Comparison of ENCODE assay signal across 21 cellular contexts in the genomic region with DNA sequence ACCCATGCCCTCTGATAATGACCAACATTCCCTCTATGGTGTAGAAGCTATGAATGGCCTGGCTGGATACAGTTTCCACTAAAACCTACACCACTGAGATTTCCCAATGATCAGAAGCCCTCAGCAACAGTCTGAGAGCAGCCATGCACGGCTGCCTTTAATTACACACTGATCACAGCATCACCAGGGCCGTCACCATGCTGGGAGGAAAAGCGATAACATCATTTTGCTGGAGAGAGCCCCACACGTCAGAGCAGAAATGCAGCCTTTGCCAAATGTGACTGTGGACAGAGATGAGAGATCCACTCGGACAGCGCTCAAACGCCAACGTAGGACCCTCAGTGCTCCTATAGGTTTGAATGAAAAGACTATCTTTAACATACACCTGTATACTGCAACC.
"Had no signal": no experiment of that assay in that cellular context is flagged by ENCODE, and none has a peak within 500 bp of the region (broad histone marks: within the 10 kb centered on the region; RNA-seq: fewer than 3 reads in every experiment).

No MANE protein-coding gene starts in this region.

- H3K4me1 Mint-ChIP-seq: activated naive CD4-positive, alpha-beta T cell treated with anti-CD3 and anti-CD28 coated beads, Interleukin-2, amount 10 ng/mL, durations not matched to agents 7 days and 5 days had no signal

- H3K27ac Mint-ChIP-seq: activated CD4-positive, alpha-beta memory T cell treated with anti-CD3 and anti-CD28 coated beads, Interleukin-2, amount 10 ng/mL, durations not matched to agents 7 days and 5 days; activated CD8-positive, alpha-beta memory T cell treated with anti-CD3 and anti-CD28 coated beads, Interleukin-2, amount 10 ng/mL, durations not matched to agents 7 days and 5 days; activated naive CD4-positive, alpha-beta T cell treated with anti-CD3 and anti-CD28 coated beads, Interleukin-2, amount 10 ng/mL, durations not matched to agents 7 days and 5 days; activated naive CD8-positive, alpha-beta T cell treated with anti-CD3 and anti-CD28 coated beads, Interleukin-2, amount 50 U/mL, for 24 hours; activated T-cell treated with anti-CD3 and anti-CD28 coated beads, Interleukin-2, amount 50 U/mL, for 24 hours; T-helper 2 cell treated with Interferon-gamma antibody and Interleukin-4, amounts not matched to agents 5 μg/mL and 100 μg/mL, for 36 hours had no signal

- H3K27me3 Mint-ChIP-seq: activated B cell treated with CpG ODN at 0.5 μM for 24 hours; activated CD4-positive, alpha-beta memory T cell treated with anti-CD3 and anti-CD28 coated beads, Interleukin-2, amount 10 ng/mL, durations not matched to agents 7 days and 5 days; activated CD8-positive, alpha-beta memory T cell treated with anti-CD3 and anti-CD28 coated beads, Interleukin-2, amount 10 ng/mL, durations not matched to agents 7 days and 5 days; activated naive CD4-positive, alpha-beta T cell treated with anti-CD3 and anti-CD28 coated beads, Interleukin-2, amount 10 ng/mL, durations not matched to agents 7 days and 5 days; activated naive CD8-positive, alpha-beta T cell treated with anti-CD3 and anti-CD28 coated beads, Interleukin-2, amount 50 U/mL, for 24 hours; activated T-cell treated with anti-CD3 and anti-CD28 coated beads, Interleukin-2, amount 50 U/mL, for 24 hours had no signal

- DNase-seq: activated B cell treated with CpG ODN at 0.5 μM for 24 hours; activated CD4-positive, alpha-beta memory T cell treated with anti-CD3 and anti-CD28 coated beads, Interleukin-2, amount 10 ng/mL, durations not matched to agents 7 days and 5 days; activated CD4-positive, alpha-beta T cell treated with anti-CD3 and anti-CD28 coated beads for 4 hours; activated CD8-positive, alpha-beta memory T cell treated with anti-CD3 and anti-CD28 coated beads, Interleukin-2, amount 10 ng/mL, durations not matched to agents 7 days and 5 days; activated effector memory CD4-positive, alpha-beta T cell treated with Interleukin-2 at 50 U/mL for 16 hours; activated naive CD4-positive, alpha-beta T cell treated with anti-CD3 and anti-CD28 coated beads, Interleukin-2, amount 10 ng/mL, durations not matched to agents 7 days and 5 days; activated naive CD8-positive, alpha-beta T cell treated with anti-CD3 and anti-CD28 coated beads, Interleukin-2, amount 50 U/mL, for 24 hours; activated T-cell treated with anti-CD3 and anti-CD28 coated beads, Interleukin-2, amount 50 U/mL, for 24 hours; aorta; gastrocnemius medialis; heart left ventricle; kidney; left ventricle myocardium superior; stimulated activated CD4-positive, alpha-beta T cell treated with anti-CD3 and anti-CD28 coated beads, Interleukin-4, amount 100 ng/mL, for 1 hour; upper lobe of right lung had no signal

- ATAC-seq: activated CD8-positive, alpha-beta memory T cell treated with anti-CD3 and anti-CD28 coated beads, Interleukin-2, amount 10 ng/mL, durations not matched to agents 7 days and 5 days; activated naive CD8-positive, alpha-beta T cell treated with anti-CD3 and anti-CD28 coated beads, Interleukin-2, amount 50 U/mL, for 24 hours; gastrocnemius medialis; heart left ventricle; left ventricle myocardium superior; sciatic nerve; upper lobe of right lung had no signal

- H3K9me3 ChIP-seq: gastrocnemius medialis, upper lobe of right lung had no signal

- H3K4me3 ChIP-seq: coronary artery, gastrocnemius medialis, heart left ventricle, smooth muscle cell, thoracic aorta, upper lobe of right lung had no signal

- H3K27me3 ChIP-seq: gastrocnemius medialis, heart left ventricle, upper lobe of right lung had no signal

- H3K27ac ChIP-seq: coronary artery, gastrocnemius medialis, heart left ventricle, parathyroid adenoma, thoracic aorta, upper lobe of right lung had no signal

- H3K4me1 ChIP-seq: gastrocnemius medialis, upper lobe of right lung had no signal

- H3K4me3 Mint-ChIP-seq: activated B cell treated with CpG ODN at 0.5 μM for 24 hours; activated CD4-positive, alpha-beta memory T cell treated with anti-CD3 and anti-CD28 coated beads, Interleukin-2, amount 10 ng/mL, durations not matched to agents 7 days and 5 days; activated CD8-positive, alpha-beta memory T cell treated with anti-CD3 and anti-CD28 coated beads, Interleukin-2, amount 10 ng/mL, durations not matched to agents 7 days and 5 days; activated naive CD4-positive, alpha-beta T cell treated with anti-CD3 and anti-CD28 coated beads, Interleukin-2, amount 10 ng/mL, durations not matched to agents 7 days and 5 days; activated naive CD8-positive, alpha-beta T cell treated with anti-CD3 and anti-CD28 coated beads, Interleukin-2, amount 50 U/mL, for 24 hours; activated T-cell treated with anti-CD3 and anti-CD28 coated beads, Interleukin-2, amount 50 U/mL, for 24 hours; T-helper 2 cell treated with Interferon-gamma antibody and Interleukin-4, amounts not matched to agents 5 μg/mL and 100 μg/mL, for 36 hours had no signal

- H3K36me3 ChIP-seq: gastrocnemius medialis, heart left ventricle, thoracic aorta, upper lobe of right lung had no signal
